Comparison of ENCODE assay signal across 1 cellular context in the genomic region with DNA sequence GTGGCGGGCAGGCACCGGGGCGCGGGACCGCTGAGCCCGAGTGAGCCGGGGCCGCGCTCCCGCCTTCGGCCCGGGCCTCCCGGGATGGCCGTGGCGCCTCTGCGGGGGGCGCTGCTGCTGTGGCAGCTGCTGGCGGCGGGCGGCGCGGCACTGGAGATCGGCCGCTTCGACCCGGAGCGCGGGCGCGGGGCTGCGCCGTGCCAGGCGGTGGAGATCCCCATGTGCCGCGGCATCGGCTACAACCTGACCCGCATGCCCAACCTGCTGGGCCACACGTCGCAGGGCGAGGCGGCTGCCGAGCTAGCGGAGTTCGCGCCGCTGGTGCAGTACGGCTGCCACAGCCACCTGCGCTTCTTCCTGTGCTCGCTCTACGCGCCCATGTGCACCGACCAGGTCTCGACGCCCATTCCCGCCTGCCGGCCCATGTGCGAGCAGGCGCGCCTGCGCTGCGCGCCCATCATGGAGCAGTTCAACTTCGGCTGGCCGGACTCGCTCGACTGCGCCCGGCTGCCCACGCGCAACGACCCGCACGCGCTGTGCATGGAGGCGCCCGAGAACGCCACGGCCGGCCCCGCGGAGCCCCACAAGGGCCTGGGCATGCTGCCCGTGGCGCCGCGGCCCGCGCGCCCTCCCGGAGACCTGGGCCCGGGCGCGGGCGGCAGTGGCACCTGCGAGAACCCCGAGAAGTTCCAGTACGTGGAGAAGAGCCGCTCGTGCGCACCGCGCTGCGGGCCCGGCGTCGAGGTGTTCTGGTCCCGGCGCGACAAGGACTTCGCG.
TF ChIP-seq lines count a peak whose summit lies in the region.

No MANE protein-coding gene starts in this region.

TF ChIP-seq in HepG2, 621 proteins besides CTCF, POLR2A, EP300 and RAD21 (continued from another document and continues in another):
- TF ChIP-seq SMARCC2 (IDR thresholded peaks at IDR 0.05), result no peak
- TF ChIP-seq SALL1 (CRISPR knock-in tag; IDR thresholded peaks at IDR 0.05), result no peak
- TF ChIP-seq ZFP41 (CRISPR knock-in tag; IDR thresholded peaks at IDR 0.05; ENCODE audit: borderline replicate concordance), result no peak
- no peak for TF ChIP-seq RAD51 (IDR thresholded peaks at IDR 0.05; ENCODE audit: borderline replicate concordance)
- TF ChIP-seq, protein P1, sequence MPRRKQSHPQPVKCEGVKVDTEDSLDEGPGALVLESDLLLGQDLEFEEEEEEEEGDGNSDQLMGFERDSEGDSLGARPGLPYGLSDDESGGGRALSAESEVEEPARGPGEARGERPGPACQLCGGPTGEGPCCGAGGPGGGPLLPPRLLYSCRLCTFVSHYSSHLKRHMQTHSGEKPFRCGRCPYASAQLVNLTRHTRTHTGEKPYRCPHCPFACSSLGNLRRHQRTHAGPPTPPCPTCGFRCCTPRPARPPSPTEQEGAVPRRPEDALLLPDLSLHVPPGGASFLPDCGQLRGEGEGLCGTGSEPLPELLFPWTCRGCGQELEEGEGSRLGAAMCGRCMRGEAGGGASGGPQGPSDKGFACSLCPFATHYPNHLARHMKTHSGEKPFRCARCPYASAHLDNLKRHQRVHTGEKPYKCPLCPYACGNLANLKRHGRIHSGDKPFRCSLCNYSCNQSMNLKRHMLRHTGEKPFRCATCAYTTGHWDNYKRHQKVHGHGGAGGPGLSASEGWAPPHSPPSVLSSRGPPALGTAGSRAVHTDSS (CRISPR knock-in tag; conservative IDR thresholded peaks at IDR 0.05), result no peak
- TF ChIP-seq, protein P2, sequence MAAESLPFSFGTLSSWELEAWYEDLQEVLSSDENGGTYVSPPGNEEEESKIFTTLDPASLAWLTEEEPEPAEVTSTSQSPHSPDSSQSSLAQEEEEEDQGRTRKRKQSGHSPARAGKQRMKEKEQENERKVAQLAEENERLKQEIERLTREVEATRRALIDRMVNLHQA (CRISPR knock-in tag; IDR thresholded peaks at IDR 0.05), result no peak
- no peak for TF ChIP-seq HOXA5 (CRISPR knock-in tag; IDR thresholded peaks at IDR 0.05)
- TF ChIP-seq POLR2AphosphoS5 (IDR thresholded peaks at IDR 0.05; ENCODE audit: low read depth, low read length), result no peak
- TF ChIP-seq, protein P3, sequence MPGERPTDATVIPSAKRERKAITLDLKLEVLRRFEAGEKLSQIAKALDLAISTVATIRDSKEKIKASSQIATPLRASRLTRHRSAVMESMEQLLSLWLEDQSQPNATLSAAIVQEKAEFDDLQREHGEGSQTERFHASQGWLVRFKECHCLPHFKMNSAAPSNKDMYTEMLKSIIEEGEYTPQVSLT (CRISPR knock-in tag; IDR thresholded peaks at IDR 0.05; ENCODE audit: borderline replicate concordance, low read depth), result no peak
- no peak for TF ChIP-seq NFKBIZ (CRISPR knock-in tag; IDR thresholded peaks at IDR 0.05)
- TF ChIP-seq, protein P4, sequence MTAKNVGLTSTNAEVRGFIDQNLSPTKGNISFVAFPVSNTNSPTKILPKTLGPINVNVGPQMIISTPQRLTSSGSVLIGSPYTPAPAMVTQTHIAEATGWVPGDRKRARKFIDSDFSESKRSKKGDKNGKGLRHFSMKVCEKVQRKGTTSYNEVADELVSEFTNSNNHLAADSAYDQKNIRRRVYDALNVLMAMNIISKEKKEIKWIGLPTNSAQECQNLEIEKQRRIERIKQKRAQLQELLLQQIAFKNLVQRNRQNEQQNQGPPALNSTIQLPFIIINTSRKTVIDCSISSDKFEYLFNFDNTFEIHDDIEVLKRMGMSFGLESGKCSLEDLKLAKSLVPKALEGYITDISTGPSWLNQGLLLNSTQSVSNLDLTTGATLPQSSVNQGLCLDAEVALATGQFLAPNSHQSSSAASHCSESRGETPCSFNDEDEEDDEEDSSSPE (CRISPR knock-in tag; IDR thresholded peaks at IDR 0.05), result no peak
- TF ChIP-seq, protein P5, sequence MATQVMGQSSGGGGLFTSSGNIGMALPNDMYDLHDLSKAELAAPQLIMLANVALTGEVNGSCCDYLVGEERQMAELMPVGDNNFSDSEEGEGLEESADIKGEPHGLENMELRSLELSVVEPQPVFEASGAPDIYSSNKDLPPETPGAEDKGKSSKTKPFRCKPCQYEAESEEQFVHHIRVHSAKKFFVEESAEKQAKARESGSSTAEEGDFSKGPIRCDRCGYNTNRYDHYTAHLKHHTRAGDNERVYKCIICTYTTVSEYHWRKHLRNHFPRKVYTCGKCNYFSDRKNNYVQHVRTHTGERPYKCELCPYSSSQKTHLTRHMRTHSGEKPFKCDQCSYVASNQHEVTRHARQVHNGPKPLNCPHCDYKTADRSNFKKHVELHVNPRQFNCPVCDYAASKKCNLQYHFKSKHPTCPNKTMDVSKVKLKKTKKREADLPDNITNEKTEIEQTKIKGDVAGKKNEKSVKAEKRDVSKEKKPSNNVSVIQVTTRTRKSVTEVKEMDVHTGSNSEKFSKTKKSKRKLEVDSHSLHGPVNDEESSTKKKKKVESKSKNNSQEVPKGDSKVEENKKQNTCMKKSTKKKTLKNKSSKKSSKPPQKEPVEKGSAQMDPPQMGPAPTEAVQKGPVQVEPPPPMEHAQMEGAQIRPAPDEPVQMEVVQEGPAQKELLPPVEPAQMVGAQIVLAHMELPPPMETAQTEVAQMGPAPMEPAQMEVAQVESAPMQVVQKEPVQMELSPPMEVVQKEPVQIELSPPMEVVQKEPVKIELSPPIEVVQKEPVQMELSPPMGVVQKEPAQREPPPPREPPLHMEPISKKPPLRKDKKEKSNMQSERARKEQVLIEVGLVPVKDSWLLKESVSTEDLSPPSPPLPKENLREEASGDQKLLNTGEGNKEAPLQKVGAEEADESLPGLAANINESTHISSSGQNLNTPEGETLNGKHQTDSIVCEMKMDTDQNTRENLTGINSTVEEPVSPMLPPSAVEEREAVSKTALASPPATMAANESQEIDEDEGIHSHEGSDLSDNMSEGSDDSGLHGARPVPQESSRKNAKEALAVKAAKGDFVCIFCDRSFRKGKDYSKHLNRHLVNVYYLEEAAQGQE (IDR thresholded peaks at IDR 0.05; ENCODE audit: borderline replicate concordance in 1 of 2, low read depth in 1 of 2, low read length in 2 of 2), result no peak
- no peak for TF ChIP-seq ZNF816 (CRISPR knock-in tag; IDR thresholded peaks at IDR 0.05; ENCODE audit: borderline replicate concordance)
- no peak for TF ChIP-seq HNRNPLL (IDR thresholded peaks at IDR 0.05; ENCODE audit: low read depth, low read length, poor library complexity, severe bottlenecking)
- no peak for TF ChIP-seq GATAD1 (CRISPR knock-in tag; IDR thresholded peaks at IDR 0.05)
- TF ChIP-seq, protein P6, sequence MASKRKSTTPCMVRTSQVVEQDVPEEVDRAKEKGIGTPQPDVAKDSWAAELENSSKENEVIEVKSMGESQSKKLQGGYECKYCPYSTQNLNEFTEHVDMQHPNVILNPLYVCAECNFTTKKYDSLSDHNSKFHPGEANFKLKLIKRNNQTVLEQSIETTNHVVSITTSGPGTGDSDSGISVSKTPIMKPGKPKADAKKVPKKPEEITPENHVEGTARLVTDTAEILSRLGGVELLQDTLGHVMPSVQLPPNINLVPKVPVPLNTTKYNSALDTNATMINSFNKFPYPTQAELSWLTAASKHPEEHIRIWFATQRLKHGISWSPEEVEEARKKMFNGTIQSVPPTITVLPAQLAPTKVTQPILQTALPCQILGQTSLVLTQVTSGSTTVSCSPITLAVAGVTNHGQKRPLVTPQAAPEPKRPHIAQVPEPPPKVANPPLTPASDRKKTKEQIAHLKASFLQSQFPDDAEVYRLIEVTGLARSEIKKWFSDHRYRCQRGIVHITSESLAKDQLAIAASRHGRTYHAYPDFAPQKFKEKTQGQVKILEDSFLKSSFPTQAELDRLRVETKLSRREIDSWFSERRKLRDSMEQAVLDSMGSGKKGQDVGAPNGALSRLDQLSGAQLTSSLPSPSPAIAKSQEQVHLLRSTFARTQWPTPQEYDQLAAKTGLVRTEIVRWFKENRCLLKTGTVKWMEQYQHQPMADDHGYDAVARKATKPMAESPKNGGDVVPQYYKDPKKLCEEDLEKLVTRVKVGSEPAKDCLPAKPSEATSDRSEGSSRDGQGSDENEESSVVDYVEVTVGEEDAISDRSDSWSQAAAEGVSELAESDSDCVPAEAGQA (IDR thresholded peaks at IDR 0.05; ENCODE audit: low read depth), result no peak; the same call in 1 of the 2 replicates
- TF ChIP-seq, protein P6 (CRISPR knock-in tag; IDR thresholded peaks at IDR 0.05; ENCODE audit: borderline replicate concordance), result no peak
- no peak for TF ChIP-seq ZNF317 (CRISPR knock-in tag; IDR thresholded peaks at IDR 0.05)
- TF ChIP-seq, protein P7, sequence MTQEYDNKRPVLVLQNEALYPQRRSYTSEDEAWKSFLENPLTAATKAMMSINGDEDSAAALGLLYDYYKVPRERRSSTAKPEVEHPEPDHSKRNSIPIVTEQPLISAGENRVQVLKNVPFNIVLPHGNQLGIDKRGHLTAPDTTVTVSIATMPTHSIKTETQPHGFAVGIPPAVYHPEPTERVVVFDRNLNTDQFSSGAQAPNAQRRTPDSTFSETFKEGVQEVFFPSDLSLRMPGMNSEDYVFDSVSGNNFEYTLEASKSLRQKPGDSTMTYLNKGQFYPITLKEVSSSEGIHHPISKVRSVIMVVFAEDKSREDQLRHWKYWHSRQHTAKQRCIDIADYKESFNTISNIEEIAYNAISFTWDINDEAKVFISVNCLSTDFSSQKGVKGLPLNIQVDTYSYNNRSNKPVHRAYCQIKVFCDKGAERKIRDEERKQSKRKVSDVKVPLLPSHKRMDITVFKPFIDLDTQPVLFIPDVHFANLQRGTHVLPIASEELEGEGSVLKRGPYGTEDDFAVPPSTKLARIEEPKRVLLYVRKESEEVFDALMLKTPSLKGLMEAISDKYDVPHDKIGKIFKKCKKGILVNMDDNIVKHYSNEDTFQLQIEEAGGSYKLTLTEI (CRISPR knock-in tag; conservative IDR thresholded peaks at IDR 0.05), result no peak
- 0 out of 2 replicates have a peak, but pooled peaks have one; percentile 54 for TF ChIP-seq ZNF451 (CRISPR knock-in tag; IDR thresholded peaks at IDR 0.05)
- 0 out of 2 replicates have a peak, but pooled peaks have one; percentile 14 for TF ChIP-seq REL (CRISPR knock-in tag; conservative IDR thresholded peaks at IDR 0.05)
- TF ChIP-seq ZFX (CRISPR knock-in tag; IDR thresholded peaks at IDR 0.05; ENCODE audit: low read depth), result peak; percentile 19; the same call in 1 of the 2 replicates
- TF ChIP-seq, protein P8, sequence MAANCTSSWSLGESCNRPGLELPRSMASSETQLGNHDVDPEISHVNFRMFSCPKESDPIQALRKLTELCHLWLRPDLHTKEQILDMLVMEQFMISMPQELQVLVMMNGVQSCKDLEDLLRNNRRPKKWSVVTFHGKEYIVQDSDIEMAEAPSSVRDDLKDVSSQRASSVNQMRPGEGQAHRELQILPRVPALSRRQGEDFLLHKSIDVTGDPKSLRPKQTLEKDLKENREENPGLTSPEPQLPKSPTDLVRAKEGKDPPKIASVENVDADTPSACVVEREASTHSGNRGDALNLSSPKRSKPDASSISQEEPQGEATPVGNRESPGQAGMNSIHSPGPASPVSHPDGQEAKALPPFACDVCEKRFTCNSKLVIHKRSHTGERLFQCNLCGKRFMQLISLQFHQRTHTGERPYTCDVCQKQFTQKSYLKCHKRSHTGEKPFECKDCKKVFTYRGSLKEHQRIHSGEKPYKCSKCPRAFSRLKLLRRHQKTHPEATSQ (CRISPR knock-in tag; IDR thresholded peaks at IDR 0.05; ENCODE audit: borderline replicate concordance), result no peak
- no peak for TF ChIP-seq HNF4G (IDR thresholded peaks at IDR 0.05; ENCODE audit: borderline replicate concordance, low read depth, low read length)
- TF ChIP-seq HNF4G (CRISPR knock-in tag; IDR thresholded peaks at IDR 0.05; ENCODE audit: borderline replicate concordance, low read depth), result no peak
- TF ChIP-seq ARHGAP35 (CRISPR knock-in tag; IDR thresholded peaks at IDR 0.05; ENCODE audit: borderline replicate concordance), result no peak
- no peak for TF ChIP-seq ISL2 (CRISPR knock-in tag; IDR thresholded peaks at IDR 0.05)
- no peak for TF ChIP-seq SP5 (CRISPR knock-in tag; IDR thresholded peaks at IDR 0.05; ENCODE audit: borderline replicate concordance, low read depth)
- TF ChIP-seq ZNF331 (CRISPR knock-in tag; IDR thresholded peaks at IDR 0.05), result no peak
- no peak for TF ChIP-seq NKX3-1 (CRISPR knock-in tag; IDR thresholded peaks at IDR 0.05)
- TF ChIP-seq SNAI1 (CRISPR knock-in tag; IDR thresholded peaks at IDR 0.05; ENCODE audit: borderline replicate concordance), result no peak
- TF ChIP-seq ZNF749 (CRISPR knock-in tag; IDR thresholded peaks at IDR 0.05; ENCODE audit: borderline replicate concordance), result 0 out of 2 replicates have a peak, but pooled peaks have one; percentile 67
- no peak for TF ChIP-seq ZNF33A (CRISPR knock-in tag; IDR thresholded peaks at IDR 0.05; ENCODE audit: borderline replicate concordance)
- TF ChIP-seq SRY (CRISPR knock-in tag; IDR thresholded peaks at IDR 0.05), result no peak
- TF ChIP-seq ZNF883 (CRISPR knock-in tag; IDR thresholded peaks at IDR 0.05; ENCODE audit: not compliant biosample characterization), result no peak
- no peak for TF ChIP-seq SP2 (CRISPR knock-in tag; IDR thresholded peaks at IDR 0.05)
- TF ChIP-seq ZNF556 (CRISPR knock-in tag; IDR thresholded peaks at IDR 0.05; ENCODE audit: borderline replicate concordance), result no peak
- no peak for TF ChIP-seq ETV6 (CRISPR knock-in tag; conservative IDR thresholded peaks at IDR 0.05)
- 0 out of 2 replicates have a peak, but pooled peaks have one; percentile 32 for TF ChIP-seq FLYWCH1 (CRISPR knock-in tag; IDR thresholded peaks at IDR 0.05)
- TF ChIP-seq NCOA5 (CRISPR knock-in tag; IDR thresholded peaks at IDR 0.05), result no peak
- TF ChIP-seq HOXD1 (CRISPR knock-in tag; IDR thresholded peaks at IDR 0.05), result no peak
- TF ChIP-seq AGO1 (IDR thresholded peaks at IDR 0.05; ENCODE audit: low read depth, low read length, poor library complexity, severe bottlenecking), result no peak
- TF ChIP-seq POLR2AphosphoS2 (IDR thresholded peaks at IDR 0.05; ENCODE audit: low read depth, low read length), result no peak
- no peak for TF ChIP-seq NR2F2 (IDR thresholded peaks at IDR 0.05; ENCODE audit: borderline replicate concordance, low read depth)
- 0 out of 2 replicates have a peak, but pooled peaks have one; percentile 19 for TF ChIP-seq RXRA (CRISPR knock-in tag; IDR thresholded peaks at IDR 0.05)
- TF ChIP-seq TEAD2 (CRISPR knock-in tag; IDR thresholded peaks at IDR 0.05), result no peak
- TF ChIP-seq JUN (CRISPR knock-in tag; IDR thresholded peaks at IDR 0.05), result no peak
